8 cellular contexts compared by ENCODE assay signal in the genomic region with DNA sequence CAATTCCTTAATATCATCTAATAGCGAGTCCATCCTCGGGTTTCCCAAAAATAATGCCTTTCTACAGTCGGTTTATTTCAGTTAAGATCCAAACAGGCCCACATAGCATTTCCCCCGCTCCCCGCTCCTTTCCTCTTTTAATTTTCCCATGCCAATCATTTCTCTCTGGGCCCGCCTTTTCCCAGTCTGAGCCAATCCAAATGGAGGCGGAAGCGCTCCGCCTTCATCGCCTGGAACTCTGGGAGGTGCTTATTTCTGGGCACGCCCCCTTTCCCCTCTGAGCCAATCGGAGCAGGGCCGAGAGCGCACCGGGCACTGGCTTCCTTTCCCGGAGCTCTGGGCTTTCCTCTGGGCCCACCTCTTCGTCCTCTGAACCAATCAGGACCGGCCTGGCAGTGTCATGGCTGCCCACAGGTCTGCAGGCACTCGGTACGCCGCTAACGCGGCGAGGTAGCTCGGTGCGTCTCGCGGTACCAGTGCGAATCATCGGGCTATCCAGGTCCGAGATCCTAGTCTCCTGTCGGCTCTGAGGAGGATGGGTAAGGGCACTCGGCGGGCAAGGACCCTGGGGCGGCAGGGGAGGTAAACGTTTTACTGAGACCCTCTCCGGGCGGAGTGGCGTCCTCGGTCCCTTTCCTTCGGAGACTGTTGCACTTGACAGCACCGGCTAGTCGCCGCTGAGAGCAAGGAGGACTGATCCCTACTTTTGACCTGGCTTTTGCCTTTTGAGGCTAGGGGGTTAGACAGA. TPM values are rescaled to one million over a fixed set of nuclear protein-coding genes. Genes with fewer than 3 reads are reported as not detected.
DNase-seq lines count a peak whose midpoint lies in the region; ATAC-seq and TF ChIP-seq lines count a peak whose summit lies in the region.
"Not testable (repeated sequence)": the region's sequence is repeated elsewhere in the genome, so short reads cannot be mapped to it uniquely, and the experiment has no call there.

A gene with protein sequence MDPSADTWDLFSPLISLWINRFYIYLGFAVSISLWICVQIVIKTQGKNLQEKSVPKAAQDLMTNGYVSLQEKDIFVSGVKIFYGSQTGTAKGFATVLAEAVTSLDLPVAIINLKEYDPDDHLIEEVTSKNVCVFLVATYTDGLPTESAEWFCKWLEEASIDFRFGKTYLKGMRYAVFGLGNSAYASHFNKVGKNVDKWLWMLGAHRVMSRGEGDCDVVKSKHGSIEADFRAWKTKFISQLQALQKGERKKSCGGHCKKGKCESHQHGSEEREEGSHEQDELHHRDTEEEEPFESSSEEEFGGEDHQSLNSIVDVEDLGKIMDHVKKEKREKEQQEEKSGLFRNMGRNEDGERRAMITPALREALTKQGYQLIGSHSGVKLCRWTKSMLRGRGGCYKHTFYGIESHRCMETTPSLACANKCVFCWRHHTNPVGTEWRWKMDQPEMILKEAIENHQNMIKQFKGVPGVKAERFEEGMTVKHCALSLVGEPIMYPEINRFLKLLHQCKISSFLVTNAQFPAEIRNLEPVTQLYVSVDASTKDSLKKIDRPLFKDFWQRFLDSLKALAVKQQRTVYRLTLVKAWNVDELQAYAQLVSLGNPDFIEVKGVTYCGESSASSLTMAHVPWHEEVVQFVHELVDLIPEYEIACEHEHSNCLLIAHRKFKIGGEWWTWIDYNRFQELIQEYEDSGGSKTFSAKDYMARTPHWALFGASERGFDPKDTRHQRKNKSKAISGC (plus strand): TSS at position 390 of the 748 bp plus-strand sequence. CDS start 146 bp downstream, at position 536.

- not testable (repeated sequence) for H4K91ac ChIP-seq in trophoblast cell (ENCODE audit: low read depth, low read length)

- POLR2A ChIA-PET in T-cell (lab: Charles Lee): interaction anchor here in 1 of 2 donors (0.6 kb wide), 1 partner anchor 403 kb away, joined by 4 read pairs; no protein-coding TSS in a partner anchor

- H3K18ac ChIP-seq in trophoblast cell (ENCODE audit: low read length): peak within 1 kb of the TSS; percentile 1

- peak within 1 kb of the TSS; percentile 41 for H4K8ac ChIP-seq in trophoblast cell (ENCODE audit: low read depth, low read length)

- H3K4me1 Mint-ChIP-seq in T-cell: peaks cover 27 to 38% (median 36%) of the 10 kb centered on the region in 3 donors

- H3K27ac Mint-ChIP-seq in T-cell: peak within 1 kb of the TSS; percentile 97 to 99

- H2BK120ac ChIP-seq in trophoblast cell (ENCODE audit: insufficient read depth, low read length, poor library complexity): not testable (repeated sequence)

- H3K23ac ChIP-seq in trophoblast cell (ENCODE audit: low read length): not testable (repeated sequence)

- H3K27me3 ChIP-seq in adrenal gland; trophoblast cell (ENCODE audit: insufficient read depth, low read length); transverse colon: not testable (repeated sequence)

- TF ChIP-seq EP300 in transverse colon (IDR thresholded peaks at IDR 0.05; ENCODE audit: low read depth): not testable (repeated sequence)

- H3K4me2 ChIP-seq in trophoblast cell (ENCODE audit: low read length): peak within 1 kb of the TSS; percentile 89

- ATAC-seq in HG02840 (IDR thresholded peaks at IDR 0.05; ENCODE audit: low FRiP score, unreplicated experiment) (peak; percentile 85), T-cell (replicated peaks in 1 of 4) (peak; percentile 85 to 87 (median 87))

- H4K12ac ChIP-seq in trophoblast cell (ENCODE audit: low read depth, low read length): peak within 1 kb of the TSS; percentile 12

- TF ChIP-seq CTCF in GM12875 (IDR thresholded peaks at IDR 0.05; ENCODE audit: borderline replicate concordance, insufficient read depth, low read depth, low read length); adrenal gland (IDR thresholded peaks at IDR 0.05); transverse colon (IDR thresholded peaks at IDR 0.05): not testable (repeated sequence)

- H3K36me3 Mint-ChIP-seq in T-cell: peaks cover 15% of the 10 kb centered on the region

- not testable (repeated sequence) for H2AK5ac ChIP-seq in trophoblast cell (ENCODE audit: low read length)

- not testable (repeated sequence) for H3K9me3 Mint-ChIP-seq in T-cell

- intact Hi-C loops in adrenal gland (cut with DNase I); transverse colon (cut with DNase I; ENCODE audit: low total_unique reads): not testable (repeated sequence)
- intact Hi-C loops in cardiac septum (cut with DNase I): loop anchor here (10.0 kb wide), 2 partner anchors 252 to 432 kb away; partner anchors contain the start of gene RABGEF1

- 0 to 1% (median 0%) methylated on average over 22 to 41 of the region's 44 CpGs for WGBS in adrenal gland, 4 donors
- WGBS in trophoblast cell (ENCODE audit: extremely low coverage, insufficient coverage, insufficient read length): no CpG with 5 or more reads among the region's 44 CpGs
- WGBS in transverse colon (ENCODE audit: low coverage in 1 of 2), 2 donors: 0% methylated on average over 5 to 31 of the region's 44 CpGs

- in situ Hi-C loops in transverse colon (cut with MboI; ENCODE audit: low pct_ligation_motif_present in 1 of 4, low pct_unique_long_range_greater_than_20kb in 1 of 4, low sequenced_read_pairs in 3 of 4): not testable (repeated sequence)

- not testable (repeated sequence) for H3K9me3 ChIP-seq in adrenal gland (replicated peaks in 1 of 3); trophoblast cell (ENCODE audit: insufficient read depth, low read depth, low read length); transverse colon

- peak; percentile 75 to 90 for TF ChIP-seq POLR2A in adrenal gland (IDR thresholded peaks at IDR 0.05)
- peak; percentile 88 for TF ChIP-seq POLR2A in transverse colon (IDR thresholded peaks at IDR 0.05)

- peak within 1 kb of the TSS; percentile 80 to 100 (median 88) for H3K27ac ChIP-seq in adrenal gland
- H3K27ac ChIP-seq in trophoblast cell (ENCODE audit: low read depth, low read length): peak within 1 kb of the TSS; percentile 65
- peak within 1 kb of the TSS; percentile 93 to 99 (median 98) for H3K27ac ChIP-seq in transverse colon

- H3K36me3 ChIP-seq in adrenal gland (replicated peaks in 1 of 2) (peaks cover 0 to 26% of the 10 kb centered on the region in 2 donors), trophoblast cell (ENCODE audit: control insufficient read depth in 1 of 2, insufficient read depth in 2 of 2, low read length in 2 of 2) (peaks cover 11 to 13% of the 10 kb centered on the region in 2 experiments), transverse colon (peaks cover 0 to 18% (median 10%) of the 10 kb centered on the region in 4 donors)

- H3K4me3 Mint-ChIP-seq in T-cell: peak within 1 kb of the TSS; percentile 91 to 100 (median 98)

- H3K27me3 Mint-ChIP-seq in T-cell: not testable (repeated sequence)

- peak within 1 kb of the TSS; percentile 53 for H2AFZ ChIP-seq in trophoblast cell (ENCODE audit: insufficient read depth, low read length, poor library complexity)

- not testable (repeated sequence) for H3K79me2 ChIP-seq in trophoblast cell (ENCODE audit: control insufficient read depth, insufficient read depth, low read length, poor library complexity)

- H3K14ac ChIP-seq in trophoblast cell (ENCODE audit: low read length): peak within 1 kb of the TSS; percentile 1

- H3K79me1 ChIP-seq in trophoblast cell (ENCODE audit: low read length): not testable (repeated sequence)

- H3K9ac ChIP-seq in trophoblast cell (ENCODE audit: low read length): peak within 1 kb of the TSS; percentile 91

- H3K4me1 ChIP-seq in adrenal gland (replicated peaks in 1 of 2): peaks cover 9 to 22% of the 10 kb centered on the region in 2 donors
- not testable (repeated sequence) for H3K4me1 ChIP-seq in trophoblast cell (ENCODE audit: control insufficient read depth in 1 of 2, insufficient read depth in 2 of 2, low read length in 2 of 2)
- peaks cover 10 to 31% (median 16%) of the 10 kb centered on the region in 4 donors for H3K4me1 ChIP-seq in transverse colon

- H3K4me3 ChIP-seq in GM12875 (ENCODE audit: low read depth, low read length): peak within 1 kb of the TSS; percentile 81
- peak within 1 kb of the TSS in 3 of 4 donors; percentile 68 to 87 (median 84) for H3K4me3 ChIP-seq in adrenal gland
- peak within 1 kb of the TSS; percentile 82 for H3K4me3 ChIP-seq in trophoblast cell (ENCODE audit: low read depth, low read length)
- peak within 1 kb of the TSS; percentile 35 to 93 (median 63) for H3K4me3 ChIP-seq in transverse colon

- H2BK5ac ChIP-seq in trophoblast cell (ENCODE audit: low read depth, low read length, poor library complexity): not testable (repeated sequence)

- CTCF ChIA-PET in T-cell (lab: Charles Lee): interaction anchor here (0.6 to 1.1 kb wide), 3 partner anchors 150 to 530 kb away, joined by 3 read pairs; no protein-coding TSS in a partner anchor

- H2BK12ac ChIP-seq in trophoblast cell (ENCODE audit: low read length): not testable (repeated sequence)

- not testable (repeated sequence) for H3K4ac ChIP-seq in trophoblast cell (ENCODE audit: low read depth, low read length)

- DNase-seq in NCI-H1436 treated with DMSO at 0.1 percent for 48 hours (lab: John Stamatoyannopoulos, UW) (peak; percentile 92), T-cell (peak; percentile 93 to 99 (median 98)), adrenal gland (peak; percentile 98 to 100 (median 99)), cardiac septum (ENCODE audit: low spot score) (peak; percentile 99), trophoblast cell (peak; percentile 99), transverse colon (peak; percentile 99)

RNA-seq across cellular contexts. Expression of the gene that starts here (rescaled TPM):
- total RNA-seq in T-cell (10 to 100 TPM; 20.1 to 26.7 (median 22.7) TPM), adrenal gland (10 to 100 TPM; 16.6 to 45.4 (median 22.6) TPM), cardiac septum (11.2 TPM), transverse colon (10 to 100 TPM; 24.3 to 87.8 (median 27.5) TPM)
- 10 to 100 TPM in 2 of 3 donors, 1 to 10 TPM in 1; 9.7 to 27.3 (median 14.0) TPM for polyA plus RNA-seq in adrenal gland
- 12.5 and 12.6 TPM in 2 replicates for polyA plus RNA-seq in trophoblast cell (2013)

Comparison
In these comparisons a context has a peak if more than half of its experiments do, and no peak if none do; other contexts are left out.
1. Peak in every context shown above with its lines: DNase-seq, ATAC-seq, H3K4me3 ChIP-seq and H3K27ac ChIP-seq.